In genomic region chr19:8421484-8422461, GRCh38 we compare ENCODE assay signal across 18 cellular contexts. TPM values are rescaled to one million over a fixed set of nuclear protein-coding genes. Genes with fewer than 3 reads are reported as not detected.
A peak's percentile ranks its signal among the peaks of the same experiment; 100 is the strongest.
DNase-seq lines count a peak whose midpoint lies in the region; ATAC-seq and TF ChIP-seq lines count a peak whose summit lies in the region.
"Had no signal": no experiment of that assay in that cellular context is flagged by ENCODE, and none has a peak within 500 bp of the region (broad histone marks: within the 10 kb centered on the region; RNA-seq: fewer than 3 reads in every experiment).

No MANE protein-coding gene starts in this region.

- H3K36me3 ChIP-seq in trophoblast cell (ENCODE audit: control insufficient read depth in 1 of 2, insufficient read depth in 2 of 2, low read length in 2 of 2), result peaks cover 0 to 6% of the 10 kb centered on the region in 2 experiments
- H3K36me3 ChIP-seq: MG63 had no signal

- peak overlapping the region; percentile 87 for H2BK12ac ChIP-seq in trophoblast cell (ENCODE audit: low read length)

- H2BK5ac ChIP-seq in trophoblast cell (ENCODE audit: low read depth, low read length, poor library complexity), result no peak overlapping the region

- no peak overlapping the region for H3K9ac ChIP-seq in trophoblast cell (ENCODE audit: low read length)

- H3K4me2 ChIP-seq in trophoblast cell (ENCODE audit: low read length), result no peak overlapping the region
- H3K4me2 ChIP-seq: PC-9 had no signal

- no peak overlapping the region for H4K12ac ChIP-seq in trophoblast cell (ENCODE audit: low read depth, low read length)

- H3K14ac ChIP-seq in trophoblast cell (ENCODE audit: low read length), result no peak overlapping the region

- DNase-seq in left lobe of liver (ENCODE audit: low spot score) (peak; percentile 88), trophoblast cell (no peak), AG08395 (ENCODE audit: low spot score) (no peak)
- DNase-seq in central memory CD4-positive, alpha-beta T cell, result no peak
- DNase-seq: CD8-positive, alpha-beta memory T cell; HCEC 1CT; Kasumi-1; MG63; NCI-H1048; NCI-H1436; NCI-H1930; NCI-H2171; NCI-H526; PC-9 had no signal

- H3K27ac ChIP-seq in VCaP, result peak overlapping the region; percentile 27; the same call in 1 of the 2 replicates
- no peak overlapping the region for H3K27ac ChIP-seq in trophoblast cell (ENCODE audit: low read depth, low read length)
- H3K27ac ChIP-seq: PC-9 had no signal

- ATAC-seq in left lobe of liver (peak; percentile 78), GM21360 (IDR thresholded peaks at IDR 0.05; ENCODE audit: unreplicated experiment) (no peak)

- H2AFZ ChIP-seq in trophoblast cell (ENCODE audit: insufficient read depth, low read length, poor library complexity), result no peak overlapping the region
- H2AFZ ChIP-seq: PC-9 had no signal

- H3K79me2 ChIP-seq in trophoblast cell (ENCODE audit: control insufficient read depth, insufficient read depth, low read length, poor library complexity), result no peaks in the 10 kb centered on the region

- peak overlapping the region; percentile 90 for H2AK5ac ChIP-seq in trophoblast cell (ENCODE audit: low read length)

- no peak overlapping the region for H3K4ac ChIP-seq in trophoblast cell (ENCODE audit: low read depth, low read length)

- no peaks in the 10 kb centered on the region for H3K27me3 ChIP-seq in trophoblast cell (ENCODE audit: insufficient read depth, low read length)
- H3K27me3 ChIP-seq: BLaER1 treated with 17β-estradiol and CSF1 and Interleukin-3, amounts not matched to agents 10 nM and 100 nM; MG63 had no signal

- H3K9me3 ChIP-seq in trophoblast cell (ENCODE audit: insufficient read depth, low read depth, low read length), result no peaks in the 10 kb centered on the region
- H3K9me3 ChIP-seq: BLaER1 treated with 17β-estradiol and CSF1 and Interleukin-3, amounts not matched to agents 10 nM and 100 nM; MG63 had no signal

- peaks cover 17% of the 10 kb centered on the region for H3K79me1 ChIP-seq in trophoblast cell (ENCODE audit: low read length)

- no peak overlapping the region for H3K23ac ChIP-seq in trophoblast cell (ENCODE audit: low read length)

- no peak overlapping the region for H3K18ac ChIP-seq in trophoblast cell (ENCODE audit: low read length)

- peaks cover 28% of the 10 kb centered on the region in 2 experiments for H3K4me1 ChIP-seq in trophoblast cell (ENCODE audit: control insufficient read depth in 1 of 2, insufficient read depth in 2 of 2, low read length in 2 of 2)

- H4K91ac ChIP-seq in trophoblast cell (ENCODE audit: low read depth, low read length), result no peak overlapping the region

- H4K8ac ChIP-seq in trophoblast cell (ENCODE audit: low read depth, low read length), result no peak overlapping the region

- TF ChIP-seq CTCF in VCaP (conservative IDR thresholded peaks at IDR 0.05), result no peak

- H2BK120ac ChIP-seq in trophoblast cell (ENCODE audit: insufficient read depth, low read length, poor library complexity), result no peak overlapping the region

- WGBS in trophoblast cell (ENCODE audit: extremely low coverage, insufficient coverage, insufficient read length), result no CpG with 5 or more reads among the region's 28 CpGs

- H3K4me3 ChIP-seq in trophoblast cell (ENCODE audit: low read depth, low read length), result no peak overlapping the region
- H3K4me3 ChIP-seq: BLaER1 treated with 17β-estradiol and CSF1 and Interleukin-3, amounts not matched to agents 10 nM and 100 nM; MG63; PC-9 had no signal

RNA-seq across cellular contexts. Expression of gene MARCHF2, which starts 8.7 kb away (rescaled TPM):
- total RNA-seq in left lobe of liver, result 44.6 TPM
- 22.2 and 22.7 TPM in 2 replicates for polyA plus RNA-seq in trophoblast cell (2013)

RNA-seq across cellular contexts. Expression of gene HNRNPM, which starts 23.0 kb away (rescaled TPM):
- 66.9 TPM for total RNA-seq in left lobe of liver
- polyA plus RNA-seq in trophoblast cell (2013), result 145 and 148 TPM in 2 replicates

RNA-seq across cellular contexts. Expression of gene RAB11B, which starts 31.6 kb away (rescaled TPM):
- 57.5 TPM for total RNA-seq in left lobe of liver
- polyA plus RNA-seq in trophoblast cell (2013), result 124 and 125 TPM in 2 replicates

RNA-seq across cellular contexts. Expression of gene ANGPTL4, which starts 57.8 kb away (rescaled TPM):
- total RNA-seq in left lobe of liver, result 64.2 TPM
- 4.1 and 4.3 TPM in 2 replicates for polyA plus RNA-seq in trophoblast cell (2013)
- total RNA-seq: CD8-positive, alpha-beta memory T cell; PC-9 had no signal
- polyA plus RNA-seq: IgD-negative memory B cell had no signal
